Comparison of ENCODE assay signal across 8 cellular contexts in genomic region chr1:232950197-232950918, GRCh38. TPM values are rescaled to one million over a fixed set of nuclear protein-coding genes. Genes with fewer than 3 reads are reported as not detected.
A peak's percentile ranks its signal among the peaks of the same experiment; 100 is the strongest.
DNase-seq lines count a peak whose midpoint lies in the region; ATAC-seq lines count a peak whose summit lies in the region.

A gene with protein sequence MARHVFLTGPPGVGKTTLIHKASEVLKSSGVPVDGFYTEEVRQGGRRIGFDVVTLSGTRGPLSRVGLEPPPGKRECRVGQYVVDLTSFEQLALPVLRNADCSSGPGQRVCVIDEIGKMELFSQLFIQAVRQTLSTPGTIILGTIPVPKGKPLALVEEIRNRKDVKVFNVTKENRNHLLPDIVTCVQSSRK (plus strand): TSS chr1:232950611. CDS start chr1:232950711, 100 bp downstream.

- DNase-seq in DMS 273 (lab: John Stamatoyannopoulos, UW; ENCODE audit: unreplicated experiment) (peak; percentile 97), HuH-7.5 (ENCODE audit: low spot score) (peak; percentile 86), OCI-M2 (lab: John Stamatoyannopoulos, UW; ENCODE audit: unreplicated experiment) (peak; percentile 72), activated T-cell treated with anti-CD3 and anti-CD28 coated beads for 4 hours (peak; percentile 97), epithelial cell of prostate (ENCODE audit: low read depth, low spot score) (peak; percentile 33), mucosa of gallbladder (ENCODE audit: low spot score) (peak; percentile 94)
- DNase-seq in stimulated activated CD8-positive, alpha-beta memory T cell treated with anti-CD3 and anti-CD28 coated beads, Interleukin-4, amount 100 ng/mL, for 4 hours (ENCODE audit: low read depth in 2 of 2, low spot score in 1 of 2): peak; percentile 87 to 96

- H3K27ac ChIP-seq in epithelial cell of prostate: peak within 1 kb of the TSS; percentile 78

- peak; percentile 87 for ATAC-seq in GM21526 (IDR thresholded peaks at IDR 0.05; ENCODE audit: low FRiP score, unreplicated experiment)

RNA-seq across cellular contexts. Expression of the gene that starts here (rescaled TPM):
- total RNA-seq in mucosa of gallbladder: 53.5 TPM

Comparison
In these comparisons a context has a peak if more than half of its experiments do, and no peak if none do; other contexts are left out.
1. Peak in every context shown above with its lines: DNase-seq, ATAC-seq and H3K27ac ChIP-seq.
2. DNase-seq: peak in every context shown above with its lines; median percentile 97 in DMS 273; 97 in activated T-cell treated with anti-CD3 and anti-CD28 coated beads for 4 hours; 94 in mucosa of gallbladder; 92 in stimulated activated CD8-positive, alpha-beta memory T cell treated with anti-CD3 and anti-CD28 coated beads, Interleukin-4, amount 100 ng/mL, for 4 hours; 86 in HuH-7.5; 72 in OCI-M2; 33 in epithelial cell of prostate.